ENCODE assay signal across 8 cellular contexts in the genomic region with DNA sequence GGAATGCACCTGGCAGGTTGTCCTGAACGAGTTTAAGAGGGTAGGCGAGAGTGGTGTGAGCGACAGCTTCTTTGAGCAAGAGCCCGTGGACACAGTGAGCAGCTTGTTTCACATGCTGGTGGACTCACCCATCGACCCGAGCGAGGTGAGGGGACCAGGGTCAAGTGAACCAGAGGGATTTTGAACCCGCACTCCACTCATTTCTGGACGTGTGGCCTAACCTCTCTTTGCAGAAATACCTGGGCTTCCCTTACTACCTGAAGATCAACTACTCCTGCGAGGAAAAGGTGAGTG. TPM values are rescaled to one million over a fixed set of nuclear protein-coding genes. Genes with fewer than 3 reads are reported as not detected.
DNase-seq lines count a peak whose midpoint lies in the region; ATAC-seq and TF ChIP-seq lines count a peak whose summit lies in the region.

No MANE protein-coding gene starts in this region.

- peaks cover 0 to 16% (median 0%) of the 10 kb centered on the region in 3 donors for H3K36me3 Mint-ChIP-seq in CD8-positive, alpha-beta memory T cell
- peaks cover 20% of the 10 kb centered on the region for H3K36me3 Mint-ChIP-seq in effector memory CD8-positive, alpha-beta T cell (ENCODE audit: insufficient read depth)

- no peaks in the 10 kb centered on the region for H3K9me3 Mint-ChIP-seq in CD8-positive, alpha-beta memory T cell
- H3K9me3 Mint-ChIP-seq in effector memory CD8-positive, alpha-beta T cell: no peaks in the 10 kb centered on the region

- CTCF ChIA-PET in CD8-positive, alpha-beta memory T cell (lab: Charles Lee): interaction anchor here (3.7 kb wide), 1 partner anchor 37 kb away, joined by 34 read pairs; the partner anchor contains the start of gene PSMD8

- no peaks in the 10 kb centered on the region for H3K27me3 Mint-ChIP-seq in CD8-positive, alpha-beta memory T cell
- no peaks in the 10 kb centered on the region for H3K27me3 Mint-ChIP-seq in effector memory CD8-positive, alpha-beta T cell

- 50 to 54% (median 53%) methylated on average over 5 to 10 of the region's 10 CpGs for WGBS in ovary, 3 donors

- H3K9ac ChIP-seq in NT2/D1 (ENCODE audit: insufficient read length, low read depth): peak overlapping the region; percentile 81

- POLR2A ChIA-PET in CD8-positive, alpha-beta memory T cell (lab: Charles Lee): interaction anchor here (0.5 to 1.0 kb wide), 2 partner anchors 37 to 354 kb away, joined by 5 to 7 read pairs; partner anchors contain the start of gene PSMD8

- H3K36me3 ChIP-seq in CD8-positive, alpha-beta memory T cell (ENCODE audit: insufficient read depth, low read length): no peaks in the 10 kb centered on the region
- H3K36me3 ChIP-seq in NT2/D1 (ENCODE audit: insufficient read depth, insufficient read length, low read length) (no peaks in the 10 kb centered on the region), ovary (no peaks in the 10 kb centered on the region)

- DNase-seq in CD8-positive, alpha-beta memory T cell: no peak
- no peak for DNase-seq in NT2/D1 (ENCODE audit: low read depth, low spot score)
- DNase-seq in effector memory CD8-positive, alpha-beta T cell: no peak
- no peak for DNase-seq in ovary
- DNase-seq in SKM-1 (lab: John Stamatoyannopoulos, UW; ENCODE audit: unreplicated experiment): no peak
- no peak for DNase-seq in ACHN
- no peak for DNase-seq in posterior cingulate gyrus

- ATAC-seq in effector memory CD8-positive, alpha-beta T cell (replicated peaks): no peak
- ATAC-seq in HG03432 (IDR thresholded peaks at IDR 0.05; ENCODE audit: unreplicated experiment): no peak

- H3K9me3 ChIP-seq in CD8-positive, alpha-beta memory T cell (ENCODE audit: low read length): no peaks in the 10 kb centered on the region
- no peaks in the 10 kb centered on the region for H3K9me3 ChIP-seq in NT2/D1 (ENCODE audit: insufficient read depth, low read length)
- H3K9me3 ChIP-seq in ovary: no peaks in the 10 kb centered on the region

- H3K4me3 Mint-ChIP-seq in CD8-positive, alpha-beta memory T cell: peak overlapping the region; percentile 88 to 97 (median 95)
- H3K4me3 Mint-ChIP-seq in effector memory CD8-positive, alpha-beta T cell: peak overlapping the region; percentile 91 to 92

- H3K4me1 ChIP-seq in CD8-positive, alpha-beta memory T cell (ENCODE audit: insufficient read depth, low read length): peaks cover 5% of the 10 kb centered on the region
- peaks cover 3% of the 10 kb centered on the region for H3K4me1 ChIP-seq in NT2/D1 (ENCODE audit: insufficient read depth, insufficient read length)
- H3K4me1 ChIP-seq in ovary (ENCODE audit: insufficient read depth): peaks cover 2% of the 10 kb centered on the region

- peak overlapping the region; percentile 90 for H3K27ac ChIP-seq in CD8-positive, alpha-beta memory T cell (ENCODE audit: low read depth, low read length)
- no peak overlapping the region for H3K27ac ChIP-seq in ovary

- peak overlapping the region in 7 of 8 donors; percentile 85 to 100 (median 98) for H3K27ac Mint-ChIP-seq in CD8-positive, alpha-beta memory T cell
- peak overlapping the region; percentile 87 to 96 for H3K27ac Mint-ChIP-seq in effector memory CD8-positive, alpha-beta T cell

- peaks cover 13 to 17% (median 13%) of the 10 kb centered on the region in 3 donors for H3K4me1 Mint-ChIP-seq in CD8-positive, alpha-beta memory T cell
- peaks cover 18 to 20% of the 10 kb centered on the region in 2 donors for H3K4me1 Mint-ChIP-seq in effector memory CD8-positive, alpha-beta T cell (ENCODE audit: low read depth in 2 of 2)

- TF ChIP-seq POLR2A in ovary (IDR thresholded peaks at IDR 0.05): no peak

- in situ Hi-C loops in ACHN (cut with HindIII; ENCODE audit: low pct_ligation_motif_present, low pct_unique_long_range_greater_than_20kb, low sequenced_read_pairs): no loop called here

- no peaks in the 10 kb centered on the region for H3K27me3 ChIP-seq in CD8-positive, alpha-beta memory T cell (ENCODE audit: insufficient read depth, low read length, poor library complexity, severe bottlenecking)
- H3K27me3 ChIP-seq in NT2/D1 (ENCODE audit: insufficient read depth, insufficient read length): no peaks in the 10 kb centered on the region
- H3K27me3 ChIP-seq in ovary: no peaks in the 10 kb centered on the region

- intact Hi-C loops in ovary (cut with DNase I) (loop anchor here in 2 of 4 donors (5.0 to 10.0 kb wide), 2 partner anchors 35 to 193 kb away; partner anchors contain the start of gene PSMD8 (in 1 of the 2)), posterior cingulate gyrus (cut with DNase I) (loop anchor here (5.0 kb wide), 1 partner anchor 435 kb away; no protein-coding TSS in a partner anchor)

- TF ChIP-seq CTCF in ovary (IDR thresholded peaks at IDR 0.05): no peak

- no peak for TF ChIP-seq EP300 in ovary (IDR thresholded peaks at IDR 0.05)

- peak overlapping the region; percentile 97 for H3K4me3 ChIP-seq in CD8-positive, alpha-beta memory T cell (ENCODE audit: low read length)
- H3K4me3 ChIP-seq in NT2/D1 (ENCODE audit: insufficient read length, low read depth) (peak overlapping the region; percentile 47), ovary (peak overlapping the region; percentile 33)

RNA-seq across cellular contexts. Expression of gene CATSPERG, which starts 1.7 kb away (rescaled TPM):
- 1 to 10 TPM; 4.3 to 4.6 TPM for total RNA-seq in CD8-positive, alpha-beta memory T cell
- polyA plus RNA-seq in CD8-positive, alpha-beta memory T cell: 0.94 TPM
- total RNA-seq in ovary: 10 to 100 TPM in 1 of 7 donors, 1 to 10 TPM in 6; 2.9 to 13.4 (median 5.7) TPM
- polyA plus RNA-seq in ovary: 1 to 10 TPM; 1.8 to 2.1 TPM

RNA-seq across cellular contexts. Expression of gene KCNK6, which starts 17.7 kb away (rescaled TPM):
- 10 to 100 TPM; 10.1 to 11.1 TPM for total RNA-seq in CD8-positive, alpha-beta memory T cell
- 3.6 TPM for polyA plus RNA-seq in CD8-positive, alpha-beta memory T cell
- 10 to 100 TPM in 5 of 7 donors, 1 to 10 TPM in 2; 6.0 to 30.1 (median 19.8) TPM for total RNA-seq in ovary
- 10 to 100 TPM in 1 of 2 donors, 1 to 10 TPM in 1; 7.4 to 16.4 TPM for polyA plus RNA-seq in ovary

RNA-seq across cellular contexts. Expression of gene YIF1B, which starts 21.6 kb away (rescaled TPM):
- 10 to 100 TPM; 57.9 to 60.3 TPM for total RNA-seq in CD8-positive, alpha-beta memory T cell
- polyA plus RNA-seq in CD8-positive, alpha-beta memory T cell: 45.4 TPM
- total RNA-seq in ovary: 10 to 100 TPM in 6 of 7 donors, 1 to 10 TPM in 1; 8.5 to 37.2 (median 21.8) TPM
- 10 to 100 TPM in 1 of 2 donors, 1 to 10 TPM in 1; 9.9 to 23.7 TPM for polyA plus RNA-seq in ovary

RNA-seq across cellular contexts. Expression of gene C19orf33, which starts 33.3 kb away (rescaled TPM):
- not detected for total RNA-seq in CD8-positive, alpha-beta memory T cell
- 0.90 TPM for polyA plus RNA-seq in CD8-positive, alpha-beta memory T cell
- 100 to 1,000 TPM in 1 of 7 donors, 10 to 100 TPM in 2, 1 to 10 TPM in 3, not detected in 1; 1.8 to 179 (median 11.1) TPM for total RNA-seq in ovary
- 1 to 10 TPM in 1 of 2 donors, not detected in 1; 7.9 TPM for polyA plus RNA-seq in ovary

RNA-seq across cellular contexts. Expression of gene PSMD8, which starts 37.1 kb away (rescaled TPM):
- 100 to 1,000 TPM; 256 to 267 TPM for total RNA-seq in CD8-positive, alpha-beta memory T cell
- polyA plus RNA-seq in CD8-positive, alpha-beta memory T cell: 180 TPM
- total RNA-seq in ovary: 100 to 1,000 TPM in 3 of 7 donors, 10 to 100 TPM in 4; 59.1 to 125 (median 85.3) TPM
- polyA plus RNA-seq in ovary: 100 to 1,000 TPM in 1 of 2 donors, 10 to 100 TPM in 1; 81.5 to 129 TPM

Comparison
In these comparisons a context has a peak if more than half of its experiments do, and no peak if none do; other contexts are left out.
1. H3K4me3 ChIP-seq: peak in every context shown above with its lines; median percentile 97 in CD8-positive, alpha-beta memory T cell; 47 in NT2/D1; 33 in ovary.